In the genomic region with DNA sequence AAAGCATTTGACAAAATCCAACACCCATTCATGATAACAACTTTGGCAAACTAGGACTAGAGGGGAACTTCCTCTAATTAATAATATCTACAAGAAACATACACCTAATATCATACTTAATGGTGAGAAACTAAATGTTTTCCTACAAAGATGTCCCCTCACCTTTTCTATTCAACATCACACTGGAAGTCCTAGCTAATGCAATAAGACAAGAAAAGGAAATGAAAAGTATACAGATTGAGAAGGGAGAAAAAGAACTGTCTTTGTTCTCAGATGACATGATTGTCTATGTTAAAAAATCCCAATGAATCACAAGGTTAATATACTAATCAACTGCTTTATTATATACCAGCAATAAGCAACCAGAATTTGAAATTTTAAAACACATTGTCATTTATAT, we compare ENCODE assay signal across 31 cellular contexts. TPM values are rescaled to one million over a fixed set of nuclear protein-coding genes. Genes with fewer than 3 reads are reported as not detected.
"Had no signal": no experiment of that assay in that cellular context is flagged by ENCODE, and none has a peak within 500 bp of the region (broad histone marks: within the 10 kb centered on the region; RNA-seq: fewer than 3 reads in every experiment).

No MANE protein-coding gene starts in this region.

- H3K79me2 ChIP-seq: hepatocyte had no signal

- FAIRE-seq: colon, endometrium, endothelial cell of umbilical vein, frontal cortex had no signal

- H3K36me3 ChIP-seq: colonic mucosa, esophagus muscularis mucosa, esophagus squamous epithelium, gastrocnemius medialis, gastroesophageal sphincter, heart left ventricle, heart right ventricle had no signal

- DNase-seq: colonic mucosa; cortex of kidney; dermis blood vessel endothelial cell; dorsolateral prefrontal cortex; effector CD4-positive, alpha-beta T cell; effector CD8-positive, alpha-beta T cell; effector memory CD4-positive, alpha-beta T cell; effector memory CD8-positive, alpha-beta T cell; endodermal cell; erythroblast; esophagus squamous epithelium; foreskin fibroblast; foreskin keratinocyte; foreskin melanocyte; gastrocnemius medialis; glutamatergic neuron; head of caudate nucleus; heart left ventricle; heart right ventricle had no signal

- H3K27ac ChIP-seq: colonic mucosa, coronary artery, dorsolateral prefrontal cortex, epithelial cell of prostate, esophagus muscularis mucosa, esophagus squamous epithelium, foreskin keratinocyte, gastrocnemius medialis, gastroesophageal sphincter, heart left ventricle, heart right ventricle, hepatocyte had no signal

- H3K27me3 ChIP-seq: colonic mucosa, dorsolateral prefrontal cortex, esophagus muscularis mucosa, esophagus squamous epithelium, foreskin keratinocyte, gastrocnemius medialis, gastroesophageal sphincter, heart left ventricle, heart right ventricle, hepatocyte had no signal

- H3K4me1 ChIP-seq: colonic mucosa, esophagus muscularis mucosa, esophagus squamous epithelium, foreskin keratinocyte, gastrocnemius medialis, gastroesophageal sphincter, heart left ventricle, heart right ventricle had no signal

- ATAC-seq: effector memory CD8-positive, alpha-beta T cell; esophagus mucosa; foreskin keratinocyte; gastrocnemius medialis; gastroesophageal sphincter; heart left ventricle; heart right ventricle had no signal

- H2AFZ ChIP-seq: hepatocyte had no signal

- H3K9me3 ChIP-seq: colonic mucosa, gastrocnemius medialis had no signal

- H3K4me3 ChIP-seq: colonic mucosa, coronary artery, dorsolateral prefrontal cortex, esophagus muscularis mucosa, esophagus squamous epithelium, gastrocnemius medialis, gastroesophageal sphincter, heart left ventricle, heart right ventricle, hepatocyte had no signal

- H3K4me2 ChIP-seq: hepatocyte had no signal

RNA-seq across cellular contexts. Expression of gene C11orf65, which starts 52.4 kb away (rescaled TPM):
- total RNA-seq: dermis blood vessel endothelial cell, dermis microvascular lymphatic vessel endothelial cell, endothelial cell of umbilical vein, glomerular endothelial cell had no signal
- polyA plus RNA-seq: endothelial cell of umbilical vein had no signal
